ENCODE assay signal across 1 cellular context in the genomic region with DNA sequence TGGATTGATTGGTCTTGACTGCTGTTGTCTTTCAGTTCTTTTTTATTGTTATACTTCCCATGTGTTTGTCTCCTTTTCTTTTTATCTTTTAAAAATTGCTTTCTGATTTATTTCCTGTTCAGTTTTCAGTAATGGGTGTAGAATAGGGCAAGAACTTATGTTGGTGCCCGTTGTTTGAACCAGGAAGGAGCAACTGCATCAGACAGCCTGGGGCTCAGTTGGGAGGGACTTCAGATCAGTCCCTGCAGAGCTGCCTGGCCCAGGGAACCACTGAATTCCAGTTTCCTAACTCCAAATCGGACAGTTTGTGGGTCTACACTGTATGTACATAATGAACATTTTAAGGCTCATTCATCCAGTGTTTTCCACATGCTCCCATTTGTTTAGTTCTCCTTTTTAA.
TF ChIP-seq lines count a peak whose summit lies in the region.

No MANE protein-coding gene starts in this region.

TF ChIP-seq in SK-N-SH, 30 proteins besides CTCF, POLR2A, EP300 and RAD21 (continued from another document):
- TF ChIP-seq POLR2AphosphoS5 (IDR thresholded peaks at IDR 0.05; ENCODE audit: low read depth, low read length) (no peak), TEAD4 (IDR thresholded peaks at IDR 0.05; ENCODE audit: borderline replicate concordance, insufficient read depth) (no peak), RCOR1 (IDR thresholded peaks at IDR 0.05; ENCODE audit: low read length) (no peak), YY1 (IDR thresholded peaks at IDR 0.05; ENCODE audit: low read depth) (no peak), TCF12 (IDR thresholded peaks at IDR 0.05) (no peak), RFX5 (IDR thresholded peaks at IDR 0.05; ENCODE audit: low read length) (no peak), FOXM1 (IDR thresholded peaks at IDR 0.05; ENCODE audit: low read depth) (no peak)
- TF ChIP-seq, protein P1, sequence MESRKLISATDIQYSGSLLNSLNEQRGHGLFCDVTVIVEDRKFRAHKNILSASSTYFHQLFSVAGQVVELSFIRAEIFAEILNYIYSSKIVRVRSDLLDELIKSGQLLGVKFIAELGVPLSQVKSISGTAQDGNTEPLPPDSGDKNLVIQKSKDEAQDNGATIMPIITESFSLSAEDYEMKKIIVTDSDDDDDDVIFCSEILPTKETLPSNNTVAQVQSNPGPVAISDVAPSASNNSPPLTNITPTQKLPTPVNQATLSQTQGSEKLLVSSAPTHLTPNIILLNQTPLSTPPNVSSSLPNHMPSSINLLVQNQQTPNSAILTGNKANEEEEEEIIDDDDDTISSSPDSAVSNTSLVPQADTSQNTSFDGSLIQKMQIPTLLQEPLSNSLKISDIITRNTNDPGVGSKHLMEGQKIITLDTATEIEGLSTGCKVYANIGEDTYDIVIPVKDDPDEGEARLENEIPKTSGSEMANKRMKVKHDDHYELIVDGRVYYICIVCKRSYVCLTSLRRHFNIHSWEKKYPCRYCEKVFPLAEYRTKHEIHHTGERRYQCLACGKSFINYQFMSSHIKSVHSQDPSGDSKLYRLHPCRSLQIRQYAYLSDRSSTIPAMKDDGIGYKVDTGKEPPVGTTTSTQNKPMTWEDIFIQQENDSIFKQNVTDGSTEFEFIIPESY (IDR thresholded peaks at IDR 0.05; ENCODE audit: borderline replicate concordance, low read depth) = no peak
- TF ChIP-seq, protein P2, sequence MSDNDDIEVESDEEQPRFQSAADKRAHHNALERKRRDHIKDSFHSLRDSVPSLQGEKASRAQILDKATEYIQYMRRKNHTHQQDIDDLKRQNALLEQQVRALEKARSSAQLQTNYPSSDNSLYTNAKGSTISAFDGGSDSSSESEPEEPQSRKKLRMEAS (IDR thresholded peaks at IDR 0.05; ENCODE audit: low read depth) = no peak
TF ChIP-seq in SK-N-SH: peak in this region for 0.
